8 cellular contexts compared by ENCODE assay signal in genomic region chr15:40844543-40844981, GRCh38. TPM values are rescaled to one million over a fixed set of nuclear protein-coding genes. Genes with fewer than 3 reads are reported as not detected.
DNase-seq lines count a peak whose midpoint lies in the region; ATAC-seq and TF ChIP-seq lines count a peak whose summit lies in the region.

No MANE protein-coding gene starts in this region.

- H3K27ac ChIP-seq in RWPE2 (ENCODE audit: poor library complexity, severe bottlenecking), result peak overlapping the region; percentile 90
- H3K27ac ChIP-seq in body of pancreas, result peak overlapping the region; percentile 71 to 92 (median 85)

- H3K4me1 Mint-ChIP-seq in stimulated activated memory B cell treated with anti-CD40 and anti-IgM and Interleukin-4, amounts not matched to agents 10 μg/mL and 1 μg/mL and 100 μg/mL, for 72 hours, result peaks cover 39% of the 10 kb centered on the region

- DNase-seq in GM19238 (ENCODE audit: insufficient read length, low spot score) (peak; percentile 49), RWPE2 (ENCODE audit: low spot score) (no peak), body of pancreas (peak; percentile 50 to 56 (median 54)), left colon (peak; percentile 39 to 60), occipital lobe (lab: John Stamatoyannopoulos, UW) (no peak), DMS79 (lab: John Stamatoyannopoulos, UW) (no peak)

- H3K4me1 ChIP-seq in RWPE2 (ENCODE audit: insufficient read depth, poor library complexity, severe bottlenecking), result peaks cover 24% of the 10 kb centered on the region
- H3K4me1 ChIP-seq in body of pancreas, result peaks cover 41% of the 10 kb centered on the region

- peak overlapping the region; percentile 81 for H3K27ac Mint-ChIP-seq in stimulated activated memory B cell treated with anti-CD40 and anti-IgM and Interleukin-4, amounts not matched to agents 10 μg/mL and 1 μg/mL and 100 μg/mL, for 72 hours

- peak; percentile 11 for ATAC-seq in RWPE2 (ENCODE audit: low read depth)
- ATAC-seq in body of pancreas, result peak; percentile 18
- ATAC-seq in left colon, result peak; percentile 12
- ATAC-seq in stimulated activated memory B cell treated with anti-CD40 and anti-IgM and Interleukin-4, amounts not matched to agents 10 μg/mL and 1 μg/mL and 100 μg/mL, for 72 hours, result peak; percentile 63
- no peak for ATAC-seq in GM19351 (IDR thresholded peaks at IDR 0.05; ENCODE audit: unreplicated experiment)

- H3K36me3 ChIP-seq in RWPE2 (ENCODE audit: low read depth) (peaks cover 40% of the 10 kb centered on the region), body of pancreas (replicated peaks in 1 of 2; ENCODE audit: insufficient read depth in 1 of 2, low read depth in 2 of 2) (no peaks in the 10 kb centered on the region)

- peak in 1 of 3 donors; percentile 1 for TF ChIP-seq POLR2A in body of pancreas (IDR thresholded peaks at IDR 0.05)

- H3K4me3 Mint-ChIP-seq in stimulated activated memory B cell treated with anti-CD40 and anti-IgM and Interleukin-4, amounts not matched to agents 10 μg/mL and 1 μg/mL and 100 μg/mL, for 72 hours, result peak overlapping the region; percentile 87

- H3K9me3 Mint-ChIP-seq in stimulated activated memory B cell treated with anti-CD40 and anti-IgM and Interleukin-4, amounts not matched to agents 10 μg/mL and 1 μg/mL and 100 μg/mL, for 72 hours, result no peaks in the 10 kb centered on the region

- H3K27me3 ChIP-seq in RWPE2 (ENCODE audit: insufficient read depth, poor library complexity, severe bottlenecking), result no peaks in the 10 kb centered on the region
- no peaks in the 10 kb centered on the region for H3K27me3 ChIP-seq in body of pancreas

- H3K9me3 ChIP-seq in RWPE2 (ENCODE audit: severe bottlenecking) (no peaks in the 10 kb centered on the region), body of pancreas (no peaks in the 10 kb centered on the region)

- H3K27me3 Mint-ChIP-seq in stimulated activated memory B cell treated with anti-CD40 and anti-IgM and Interleukin-4, amounts not matched to agents 10 μg/mL and 1 μg/mL and 100 μg/mL, for 72 hours, result no peaks in the 10 kb centered on the region

- H3K4me3 ChIP-seq in RWPE2 (ENCODE audit: severe bottlenecking) (peak overlapping the region; percentile 61), body of pancreas (peak overlapping the region; percentile 21 to 63)

- H3K36me3 Mint-ChIP-seq in stimulated activated memory B cell treated with anti-CD40 and anti-IgM and Interleukin-4, amounts not matched to agents 10 μg/mL and 1 μg/mL and 100 μg/mL, for 72 hours, result no peaks in the 10 kb centered on the region

- TF ChIP-seq CTCF in RWPE2 (IDR thresholded peaks at IDR 0.05; ENCODE audit: poor library complexity, severe bottlenecking) (no peak), body of pancreas (IDR thresholded peaks at IDR 0.05) (peak in 2 of 7 experiments; percentile 6 to 7)

- intact Hi-C loops in body of pancreas (cut with DNase I), result no loop called here
- intact Hi-C loops in left colon (cut with DNase I, micrococcal nuclease), result no loop called here

- 0 to 1% methylated on average over 5 to 44 of the region's 44 CpGs for WGBS in body of pancreas, 2 donors

RNA-seq across cellular contexts. Expression of gene SPINT1, which starts 0.7 kb away (rescaled TPM):
- total RNA-seq in body of pancreas (100 to 1,000 TPM; 110 to 134 TPM), left colon (100 to 1,000 TPM; 392 to 417 TPM), occipital lobe (5.1 TPM)

RNA-seq across cellular contexts. Expression of gene PPP1R14D, which starts 16.1 kb away (rescaled TPM):
- not detected for total RNA-seq in body of pancreas
- total RNA-seq in left colon, result 100 to 1,000 TPM; 153 to 171 TPM
- not detected for total RNA-seq in occipital lobe

RNA-seq across cellular contexts. Expression of gene RHOV, which starts 29.5 kb away (rescaled TPM):
- 1 to 10 TPM; 6.2 to 6.3 TPM for total RNA-seq in body of pancreas
- 1 to 10 TPM; 3.7 to 8.9 TPM for total RNA-seq in left colon
- total RNA-seq in occipital lobe, result 10.8 TPM

RNA-seq across cellular contexts. Expression of gene DNAJC17, which starts 37.3 kb away (rescaled TPM):
- total RNA-seq in body of pancreas (10 to 100 TPM; 18.7 to 36.6 TPM), left colon (10 to 100 TPM; 32.8 to 36.9 TPM), occipital lobe (12.8 TPM)

RNA-seq across cellular contexts. Expression of gene ZFYVE19, which starts 37.7 kb away (rescaled TPM):
- total RNA-seq in body of pancreas (10 to 100 TPM; 27.0 to 29.3 TPM), left colon (10 to 100 TPM; 25.3 to 26.8 TPM), occipital lobe (21.8 TPM)

Comparison
In these comparisons a context has a peak if more than half of its experiments do, and no peak if none do; other contexts are left out.
1. DNase-seq: peak in GM19238 (single experiment), body of pancreas (4 of 4) and left colon (2 of 2); none in RWPE2 (single experiment), occipital lobe (single experiment) and DMS79 (single experiment).
2. RNA of gene SPINT1, which starts 0.7 kb away (total RNA-seq): 392 to 417 TPM in left colon and 110 to 134 TPM in body of pancreas; 5.1 TPM in occipital lobe (single experiment); every median in the first group is over 10 times any median in the second.
3. RNA of gene PPP1R14D, which starts 16.1 kb away (total RNA-seq): 153 to 171 TPM in left colon; not detected in body of pancreas and not detected in occipital lobe (single experiment); every median in the first group is over 100 times any median in the second.